ENCODE assay signal across 26 cellular contexts in genomic region chr12:7497661-7498060, GRCh38. TPM values are rescaled to one million over a fixed set of nuclear protein-coding genes. Genes with fewer than 3 reads are reported as not detected.
DNase-seq lines count a peak whose midpoint lies in the region; ATAC-seq and TF ChIP-seq lines count a peak whose summit lies in the region.
"Had no signal": no experiment of that assay in that cellular context is flagged by ENCODE, and none has a peak within 500 bp of the region (broad histone marks: within the 10 kb centered on the region; RNA-seq: fewer than 3 reads in every experiment).

No MANE protein-coding gene starts in this region.

- H2AK5ac ChIP-seq in IMR-90 (ENCODE audit: low read depth, low read length) = no peak overlapping the region
- H2AK5ac ChIP-seq in mesenchymal stem cell (ENCODE audit: low read length, severe bottlenecking) = no peak overlapping the region

- no peak overlapping the region for H2AFZ ChIP-seq in IMR-90 (replicated peaks; ENCODE audit: low read length, poor library complexity)
- H2AFZ ChIP-seq in mesenchymal stem cell (ENCODE audit: low read depth, low read length) = no peak overlapping the region

- H3K18ac ChIP-seq in IMR-90 (ENCODE audit: low read depth, low read length) (no peak overlapping the region), mesenchymal stem cell (ENCODE audit: low read depth in 1 of 2, low read length in 2 of 2) (no peak overlapping the region)

- no peak overlapping the region for H3K23ac ChIP-seq in IMR-90 (ENCODE audit: low read depth, low read length)
- no peak overlapping the region for H3K23ac ChIP-seq in mesenchymal stem cell (ENCODE audit: low read length in 2 of 2)

- DNase-seq in Calu3 = no peak
- no peak for DNase-seq in IMR-90
- no peak for DNase-seq in coronary artery (ENCODE audit: low spot score)
- no peak for DNase-seq in mesenchymal stem cell
- DNase-seq in activated CD4-positive, alpha-beta T cell treated with anti-CD3 and anti-CD28 coated beads for 48 hours = no peak
- no peak for DNase-seq in SKM-1 treated with dmso at 0.1 percent for 144 hours (lab: John Stamatoyannopoulos, UW; ENCODE audit: unreplicated experiment)
- no peak for DNase-seq in NCI-H748 (lab: John Stamatoyannopoulos, UW; ENCODE audit: unreplicated experiment)
- DNase-seq: activated CD4-positive, alpha-beta T cell treated with anti-CD3 and anti-CD28 coated beads, Interleukin-2, amount 10 ng/mL, durations not matched to agents 7 days and 5 days; activated naive CD8-positive, alpha-beta T cell treated with anti-CD3 and anti-CD28 coated beads, Interleukin-2, amount 10 ng/mL, durations not matched to agents 7 days and 5 days; cortex of kidney; DMS79; NCI-H1436; NCI-H2171 treated with DMSO at 0.1 percent for 48 hours; stimulated activated CD4-positive, alpha-beta T cell treated with anti-CD3 and anti-CD28 coated beads, Interleukin-2, amount 100 ng/mL, for 24 hours; T-cell; transverse colon had no signal

- no peaks in the 10 kb centered on the region for H3K79me1 ChIP-seq in IMR-90 (ENCODE audit: low read depth in 1 of 2, low read length in 2 of 2)
- H3K79me1 ChIP-seq in mesenchymal stem cell (replicated peaks; ENCODE audit: low read length, poor library complexity, severe bottlenecking) = no peaks in the 10 kb centered on the region

- no peak overlapping the region for H3K4me2 ChIP-seq in IMR-90 (ENCODE audit: low read depth, low read length)
- no peak overlapping the region for H3K4me2 ChIP-seq in mesenchymal stem cell (ENCODE audit: low read length, poor library complexity, severe bottlenecking)

- no peaks in the 10 kb centered on the region for H3K9me3 ChIP-seq in IMR-90 (ENCODE audit: control insufficient read depth, insufficient read depth, low read length)
- H3K9me3 ChIP-seq in mesenchymal stem cell (ENCODE audit: control insufficient read depth, low read length) = no peaks in the 10 kb centered on the region
- H3K9me3 ChIP-seq: gastroesophageal sphincter, prostate gland, transverse colon had no signal

- no peak for TF ChIP-seq CTCF in Calu3 (IDR thresholded peaks at IDR 0.05; ENCODE audit: unreplicated experiment)
- TF ChIP-seq CTCF in IMR-90 (conservative IDR thresholded peaks at IDR 0.05; ENCODE audit: low read depth, low read length) = no peak
- TF ChIP-seq CTCF in coronary artery (IDR thresholded peaks at IDR 0.05) = no peak

- H2AK9ac ChIP-seq in IMR-90 (replicated peaks; ENCODE audit: low read depth, low read length, poor library complexity) = no peak overlapping the region

- no peak overlapping the region for H4K91ac ChIP-seq in IMR-90 (ENCODE audit: insufficient read depth, low read depth, low read length)
- no peak overlapping the region for H4K91ac ChIP-seq in mesenchymal stem cell (ENCODE audit: low read length)

- ATAC-seq in IMR-90 (ENCODE audit: low read depth) = no peak
- no peak for ATAC-seq in HG03565 (IDR thresholded peaks at IDR 0.05; ENCODE audit: unreplicated experiment)
- ATAC-seq: gastroesophageal sphincter, left lobe of liver, T-cell had no signal

- in situ Hi-C loops in IMR-90 (cut with MboI; ENCODE audit: low sequenced_read_pairs) = no loop called here

- POLR2A ChIA-PET in IMR-90 (lab: Charles Lee; ENCODE audit: unreplicated experiment) = no interaction called here

- H2BK120ac ChIP-seq in IMR-90 (ENCODE audit: low read depth, low read length) = peak overlapping the region; percentile 47; the same call in 1 of the 2 replicates
- no peak overlapping the region for H2BK120ac ChIP-seq in mesenchymal stem cell (ENCODE audit: low read depth, low read length)

- H3K36me3 ChIP-seq in IMR-90 (ENCODE audit: control insufficient read depth, insufficient read depth, low read length) (no peaks in the 10 kb centered on the region), mesenchymal stem cell (ENCODE audit: control insufficient read depth in 1 of 2, insufficient read depth in 2 of 2, low read depth in 1 of 2, low read length in 2 of 2) (no peaks in the 10 kb centered on the region)
- H3K36me3 ChIP-seq: gastroesophageal sphincter, prostate gland, transverse colon had no signal

- no peaks in the 10 kb centered on the region for H3K9me1 ChIP-seq in IMR-90 (ENCODE audit: insufficient read depth, low read length)

- H3K9me3 Mint-ChIP-seq in Calu3 (ENCODE audit: low read depth, unreplicated experiment) = no peaks in the 10 kb centered on the region
- H3K9me3 Mint-ChIP-seq: activated CD4-positive, alpha-beta T cell treated with anti-CD3 and anti-CD28 coated beads, Interleukin-2, amount 10 ng/mL, durations not matched to agents 7 days and 5 days; activated naive CD8-positive, alpha-beta T cell treated with anti-CD3 and anti-CD28 coated beads, Interleukin-2, amount 10 ng/mL, durations not matched to agents 7 days and 5 days; activated T-helper 2 cell treated with anti-CD3 and anti-CD28 coated beads, Interferon-gamma antibody, Interleukin-2, Interleukin-4, amounts not matched to agents 10 μg/mL and 5 μg/mL and 100 μg/mL, durations not matched to agents 14 hours and 24 hours and 36 hours; neural crest cell; stimulated activated naive CD8-positive, alpha-beta T cell treated with anti-CD3 and anti-CD28 coated beads, Interleukin-15, Interleukin-2, amounts not matched to agents 100 ng/mL and 50 ng/mL, for 24 hours; T-cell had no signal

- no peak overlapping the region for H3K14ac ChIP-seq in IMR-90 (replicated peaks; ENCODE audit: low read depth, low read length)
- H3K14ac ChIP-seq in mesenchymal stem cell (ENCODE audit: low read length in 2 of 2) = no peak overlapping the region

- dilution Hi-C loops in IMR-90 (cut with HindIII; ENCODE audit: low sequenced_read_pairs, unreplicated experiment) = no loop called here

- H2BK15ac ChIP-seq in IMR-90 (ENCODE audit: low read depth, low read length) (no peak overlapping the region), mesenchymal stem cell (ENCODE audit: low read depth, poor library complexity, severe bottlenecking) (no peak overlapping the region)

- no TSS peak for BruUV-seq in Calu3 (replicated peaks; lab: Mats Ljungman, UMichigan)
- BruUV-seq in IMR-90 (replicated peaks; lab: Mats Ljungman, UMichigan) = no TSS peak

- WGBS in IMR-90 (ENCODE audit: extremely low coverage in 2 of 2, insufficient read length in 1 of 2), 2 experiments = no CpG with 5 or more reads among the region's 3 CpGs
- WGBS in mesenchymal stem cell = 50% methylated on average over 2 of the region's 3 CpGs

- no peaks in the 10 kb centered on the region for H3K36me3 Mint-ChIP-seq in Calu3 (ENCODE audit: insufficient read depth, unreplicated experiment)
- H3K36me3 Mint-ChIP-seq: activated naive CD8-positive, alpha-beta T cell treated with anti-CD3 and anti-CD28 coated beads, Interleukin-2, amount 10 ng/mL, durations not matched to agents 7 days and 5 days; T-cell had no signal

- H3K4me3 ChIP-seq in IMR-90 (ENCODE audit: insufficient read depth, low read depth, low read length) (no peak overlapping the region), coronary artery (peak overlapping the region; percentile 44), mesenchymal stem cell (ENCODE audit: insufficient read depth in 1 of 2, low read depth in 1 of 2, low read length in 2 of 2) (no peak overlapping the region)
- H3K4me3 ChIP-seq: prostate gland, skin epidermis, transverse colon had no signal

- H3K9ac ChIP-seq in IMR-90 (ENCODE audit: low read depth, low read length) = no peak overlapping the region
- H3K9ac ChIP-seq in mesenchymal stem cell (ENCODE audit: low read length) = no peak overlapping the region

- H4K5ac ChIP-seq in IMR-90 (ENCODE audit: low read depth, low read length) = no peak overlapping the region

- H2BK20ac ChIP-seq in IMR-90 (ENCODE audit: low read depth, low read length) = peak overlapping the region; percentile 58; the same call in 1 of the 2 replicates

- TF ChIP-seq RAD21 in IMR-90 (IDR thresholded peaks at IDR 0.05; ENCODE audit: low read length) = no peak

- H2BK5ac ChIP-seq in IMR-90 (ENCODE audit: low read depth, low read length, poor library complexity, severe bottlenecking) (no peak overlapping the region), mesenchymal stem cell (ENCODE audit: low read depth, low read length, poor library complexity, severe bottlenecking) (no peak overlapping the region)

- H3K4me1 ChIP-seq in IMR-90 (ENCODE audit: control insufficient read depth, insufficient read depth, low read length) = no peaks in the 10 kb centered on the region
- no peaks in the 10 kb centered on the region for H3K4me1 ChIP-seq in mesenchymal stem cell (ENCODE audit: control insufficient read depth, insufficient read depth, low read depth, low read length)
- H3K4me1 ChIP-seq: gastroesophageal sphincter, prostate gland, transverse colon had no signal

- no peak overlapping the region for H4K8ac ChIP-seq in IMR-90 (ENCODE audit: low read depth in 2 of 2, low read length in 2 of 2)
- no peak overlapping the region for H4K8ac ChIP-seq in mesenchymal stem cell (ENCODE audit: low read length)

- peaks cover 30% of the 10 kb centered on the region for H3K4me1 Mint-ChIP-seq in Calu3 (ENCODE audit: low read depth, unreplicated experiment)
- H3K4me1 Mint-ChIP-seq: activated CD4-positive, alpha-beta T cell treated with anti-CD3 and anti-CD28 coated beads, Interleukin-2, amount 10 ng/mL, durations not matched to agents 7 days and 5 days; neural crest cell; T-cell had no signal

- H3K27ac ChIP-seq in IMR-90 (ENCODE audit: insufficient read depth, low read length) = no peak overlapping the region
- H3K27ac ChIP-seq in coronary artery = peak overlapping the region in 1 of 2 donors; percentile 51
- H3K27ac ChIP-seq in mesenchymal stem cell (ENCODE audit: low read length, poor library complexity, severe bottlenecking) = peak overlapping the region; percentile 62
- H3K27ac ChIP-seq: HL-60, prostate gland had no signal

- no peaks in the 10 kb centered on the region for H4K20me1 ChIP-seq in IMR-90 (ENCODE audit: insufficient read depth, low read length)

- H3K4ac ChIP-seq in IMR-90 (ENCODE audit: low read depth, low read length) (no peak overlapping the region), mesenchymal stem cell (ENCODE audit: low read depth in 1 of 2, low read length in 2 of 2) (no peak overlapping the region)

- H3K27ac Mint-ChIP-seq in Calu3 (ENCODE audit: unreplicated experiment) = peak overlapping the region; percentile 27
- H3K27ac Mint-ChIP-seq: activated CD4-positive, alpha-beta T cell treated with anti-CD3 and anti-CD28 coated beads, Interleukin-2, amount 10 ng/mL, durations not matched to agents 7 days and 5 days; activated naive CD8-positive, alpha-beta T cell treated with anti-CD3 and anti-CD28 coated beads, Interleukin-2, amount 10 ng/mL, durations not matched to agents 7 days and 5 days; activated T-helper 2 cell treated with anti-CD3 and anti-CD28 coated beads, Interferon-gamma antibody, Interleukin-2, Interleukin-4, amounts not matched to agents 10 μg/mL and 5 μg/mL and 100 μg/mL, durations not matched to agents 14 hours and 24 hours and 36 hours; stimulated activated naive CD8-positive, alpha-beta T cell treated with anti-CD3 and anti-CD28 coated beads, Interleukin-15, Interleukin-2, amounts not matched to agents 100 ng/mL and 50 ng/mL, for 24 hours; T-cell had no signal

- H3K56ac ChIP-seq in IMR-90 (ENCODE audit: extremely low read depth, insufficient read depth, low read length) = no peak overlapping the region

- intact Hi-C loops in Calu3 (cut with micrococcal nuclease; ENCODE audit: unreplicated experiment) = no loop called here
- intact Hi-C loops in IMR-90 (cut with micrococcal nuclease) = no loop called here

- no peaks in the 10 kb centered on the region for H3K27me3 Mint-ChIP-seq in Calu3 (ENCODE audit: unreplicated experiment)

- H2BK12ac ChIP-seq in mesenchymal stem cell (ENCODE audit: low read length in 2 of 2) = no peak overlapping the region

- no peak overlapping the region for H3K4me3 Mint-ChIP-seq in Calu3 (ENCODE audit: low read depth, unreplicated experiment)
- H3K4me3 Mint-ChIP-seq: activated CD4-positive, alpha-beta T cell treated with anti-CD3 and anti-CD28 coated beads, Interleukin-2, amount 10 ng/mL, durations not matched to agents 7 days and 5 days; activated naive CD8-positive, alpha-beta T cell treated with anti-CD3 and anti-CD28 coated beads, Interleukin-2, amount 10 ng/mL, durations not matched to agents 7 days and 5 days; neural crest cell; stimulated activated naive CD8-positive, alpha-beta T cell treated with anti-CD3 and anti-CD28 coated beads, Interleukin-15, Interleukin-2, amounts not matched to agents 100 ng/mL and 50 ng/mL, for 24 hours; T-cell had no signal

- H3K27me3 ChIP-seq in IMR-90 (ENCODE audit: control insufficient read depth, insufficient read depth, low read length) (no peaks in the 10 kb centered on the region), mesenchymal stem cell (ENCODE audit: control insufficient read depth in 1 of 2, insufficient read depth in 1 of 2, low read length in 2 of 2) (no peaks in the 10 kb centered on the region)
- H3K27me3 ChIP-seq: gastroesophageal sphincter, transverse colon had no signal

- CTCF ChIA-PET in Calu3 (lab: Charles Lee) (interaction anchor here (0.7 kb wide), 1 partner anchor 173 kb away, joined by 3 read pairs; no protein-coding TSS in a partner anchor), IMR-90 (lab: Yijun Ruan, JAX) (no interaction called here)

- TF ChIP-seq POLR2A in IMR-90 (IDR thresholded peaks at IDR 0.05; ENCODE audit: low read depth, low read length) = no peak

RNA-seq across cellular contexts. Expression of gene CD163, which starts 5.9 kb away (rescaled TPM):
- not detected in 2 replicates for total RNA-seq in Calu3 (2022)
- total RNA-seq in IMR-90 (2012; rRNA removed) = not detected in 2 replicates
- polyA plus RNA-seq in IMR-90 (2012; rRNA removed) = not detected in 2 replicates
- not detected in 2 replicates for polyA plus RNA-seq in IMR-90 (2012; cell fraction: cytosol; rRNA removed)
- not detected in 2 replicates for polyA plus RNA-seq in IMR-90 (2012; cell fraction: nucleus; rRNA removed; ENCODE audit: low replicate concordance)
- polyA plus RNA-seq in mesenchymal stem cell (2013, experiment 1 of 2) = not detected
- polyA plus RNA-seq in mesenchymal stem cell (2013, experiment 2 of 2) = not detected
- total RNA-seq: activated CD4-positive, alpha-beta T cell treated with anti-CD3 and anti-CD28 coated beads, Interleukin-2, amount 10 ng/mL, durations not matched to agents 7 days and 5 days; activated T-helper 2 cell treated with anti-CD3 and anti-CD28 coated beads, Interferon-gamma antibody, Interleukin-2, Interleukin-4, amounts not matched to agents 10 μg/mL and 5 μg/mL and 100 μg/mL, durations not matched to agents 14 hours and 24 hours and 36 hours; MCF 10A; neural crest cell had no signal

RNA-seq across cellular contexts. Expression of gene CD163L1, which starts 53.7 kb away (rescaled TPM):
- total RNA-seq in Calu3 (2022) (13.4 and 14.2 TPM in 2 replicates), IMR-90 (2012; rRNA removed) (1.4 and 1.6 TPM in 2 replicates)
- polyA plus RNA-seq in IMR-90 (2012; rRNA removed) = 0.50 and 0.53 TPM in 2 replicates
- 0.21 and 0.96 TPM in 2 replicates for polyA plus RNA-seq in IMR-90 (2012; cell fraction: cytosol; rRNA removed)
- 0.22 and 0.73 TPM in 2 replicates for polyA plus RNA-seq in IMR-90 (2012; cell fraction: nucleus; rRNA removed; ENCODE audit: low replicate concordance)
- polyA plus RNA-seq in mesenchymal stem cell (2013, experiment 1 of 2) = 2.1 TPM
- 2.7 TPM for polyA plus RNA-seq in mesenchymal stem cell (2013, experiment 2 of 2)
- total RNA-seq: activated CD4-positive, alpha-beta T cell treated with anti-CD3 and anti-CD28 coated beads, Interleukin-2, amount 10 ng/mL, durations not matched to agents 7 days and 5 days; activated T-helper 2 cell treated with anti-CD3 and anti-CD28 coated beads, Interferon-gamma antibody, Interleukin-2, Interleukin-4, amounts not matched to agents 10 μg/mL and 5 μg/mL and 100 μg/mL, durations not matched to agents 14 hours and 24 hours and 36 hours; T-cell had no signal
